Comparison of ENCODE assay signal across 1 cellular context in the genomic region with DNA sequence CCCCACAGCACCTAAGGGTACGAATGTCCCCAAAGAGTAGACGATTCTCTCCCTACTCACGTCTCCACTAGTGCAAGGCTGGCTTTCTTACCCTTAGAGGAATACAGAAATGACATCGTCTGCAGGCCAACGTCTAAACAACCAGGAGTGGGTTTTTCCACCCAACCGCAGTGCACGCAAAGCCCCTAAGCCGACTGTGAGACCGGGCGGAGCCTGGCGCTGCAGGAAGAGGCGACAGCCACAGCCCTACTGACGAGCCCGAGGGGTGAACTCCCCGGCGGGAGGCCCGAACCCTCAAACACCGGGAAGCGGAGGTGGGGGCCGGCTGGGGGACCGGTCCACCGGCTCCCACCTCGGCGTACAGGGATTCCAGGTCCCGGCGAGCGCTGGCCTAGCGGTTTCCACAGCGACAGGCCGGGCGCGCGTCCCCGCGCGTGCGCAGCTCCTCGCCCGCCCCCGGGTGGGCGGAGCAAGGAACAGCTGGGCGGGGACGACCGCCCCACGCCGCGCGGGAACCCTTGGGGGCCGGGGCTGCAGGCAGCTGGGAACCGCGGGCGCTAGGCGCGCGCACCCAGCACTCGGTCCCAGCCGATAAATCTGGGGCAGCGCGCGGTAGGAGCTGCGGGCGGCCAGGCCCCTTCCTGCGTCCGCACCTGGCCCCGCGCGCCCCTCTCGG.
TF ChIP-seq lines count a peak whose summit lies in the region.

A gene with protein sequence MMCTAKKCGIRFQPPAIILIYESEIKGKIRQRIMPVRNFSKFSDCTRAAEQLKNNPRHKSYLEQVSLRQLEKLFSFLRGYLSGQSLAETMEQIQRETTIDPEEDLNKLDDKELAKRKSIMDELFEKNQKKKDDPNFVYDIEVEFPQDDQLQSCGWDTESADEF (minus strand): TSS at position 413 of the 676 bp plus-strand sequence. CDS start 3,593 bp downstream, outside the sequence.
A gene (plus strand): TSS at position 540 of the 676 bp plus-strand sequence.

TF ChIP-seq in K562, 482 proteins besides CTCF, POLR2A, EP300 and RAD21 (continued from another document and continues in another):
- TF ChIP-seq, protein P1, sequence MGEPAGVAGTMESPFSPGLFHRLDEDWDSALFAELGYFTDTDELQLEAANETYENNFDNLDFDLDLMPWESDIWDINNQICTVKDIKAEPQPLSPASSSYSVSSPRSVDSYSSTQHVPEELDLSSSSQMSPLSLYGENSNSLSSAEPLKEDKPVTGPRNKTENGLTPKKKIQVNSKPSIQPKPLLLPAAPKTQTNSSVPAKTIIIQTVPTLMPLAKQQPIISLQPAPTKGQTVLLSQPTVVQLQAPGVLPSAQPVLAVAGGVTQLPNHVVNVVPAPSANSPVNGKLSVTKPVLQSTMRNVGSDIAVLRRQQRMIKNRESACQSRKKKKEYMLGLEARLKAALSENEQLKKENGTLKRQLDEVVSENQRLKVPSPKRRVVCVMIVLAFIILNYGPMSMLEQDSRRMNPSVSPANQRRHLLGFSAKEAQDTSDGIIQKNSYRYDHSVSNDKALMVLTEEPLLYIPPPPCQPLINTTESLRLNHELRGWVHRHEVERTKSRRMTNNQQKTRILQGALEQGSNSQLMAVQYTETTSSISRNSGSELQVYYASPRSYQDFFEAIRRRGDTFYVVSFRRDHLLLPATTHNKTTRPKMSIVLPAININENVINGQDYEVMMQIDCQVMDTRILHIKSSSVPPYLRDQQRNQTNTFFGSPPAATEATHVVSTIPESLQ (CRISPR knock-in tag; IDR thresholded peaks at IDR 0.05): no peak
- TF ChIP-seq, protein P2, sequence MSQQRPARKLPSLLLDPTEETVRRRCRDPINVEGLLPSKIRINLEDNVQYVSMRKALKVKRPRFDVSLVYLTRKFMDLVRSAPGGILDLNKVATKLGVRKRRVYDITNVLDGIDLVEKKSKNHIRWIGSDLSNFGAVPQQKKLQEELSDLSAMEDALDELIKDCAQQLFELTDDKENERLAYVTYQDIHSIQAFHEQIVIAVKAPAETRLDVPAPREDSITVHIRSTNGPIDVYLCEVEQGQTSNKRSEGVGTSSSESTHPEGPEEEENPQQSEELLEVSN (IDR thresholded peaks at IDR 0.05; ENCODE audit: borderline replicate concordance in 1 of 2, extremely low read depth in 1 of 2, insufficient read depth in 1 of 2, insufficient read length in 1 of 2, low read depth in 1 of 2, low read length in 1 of 2, poor library complexity in 1 of 2, severe bottlenecking in 1 of 2): peak; percentile 40 to 68
- no peak for TF ChIP-seq PHF21A (IDR thresholded peaks at IDR 0.05; ENCODE audit: borderline replicate concordance, low read depth)
- TF ChIP-seq SMARCE1 (IDR thresholded peaks at IDR 0.05): no peak
- TF ChIP-seq, protein P3, sequence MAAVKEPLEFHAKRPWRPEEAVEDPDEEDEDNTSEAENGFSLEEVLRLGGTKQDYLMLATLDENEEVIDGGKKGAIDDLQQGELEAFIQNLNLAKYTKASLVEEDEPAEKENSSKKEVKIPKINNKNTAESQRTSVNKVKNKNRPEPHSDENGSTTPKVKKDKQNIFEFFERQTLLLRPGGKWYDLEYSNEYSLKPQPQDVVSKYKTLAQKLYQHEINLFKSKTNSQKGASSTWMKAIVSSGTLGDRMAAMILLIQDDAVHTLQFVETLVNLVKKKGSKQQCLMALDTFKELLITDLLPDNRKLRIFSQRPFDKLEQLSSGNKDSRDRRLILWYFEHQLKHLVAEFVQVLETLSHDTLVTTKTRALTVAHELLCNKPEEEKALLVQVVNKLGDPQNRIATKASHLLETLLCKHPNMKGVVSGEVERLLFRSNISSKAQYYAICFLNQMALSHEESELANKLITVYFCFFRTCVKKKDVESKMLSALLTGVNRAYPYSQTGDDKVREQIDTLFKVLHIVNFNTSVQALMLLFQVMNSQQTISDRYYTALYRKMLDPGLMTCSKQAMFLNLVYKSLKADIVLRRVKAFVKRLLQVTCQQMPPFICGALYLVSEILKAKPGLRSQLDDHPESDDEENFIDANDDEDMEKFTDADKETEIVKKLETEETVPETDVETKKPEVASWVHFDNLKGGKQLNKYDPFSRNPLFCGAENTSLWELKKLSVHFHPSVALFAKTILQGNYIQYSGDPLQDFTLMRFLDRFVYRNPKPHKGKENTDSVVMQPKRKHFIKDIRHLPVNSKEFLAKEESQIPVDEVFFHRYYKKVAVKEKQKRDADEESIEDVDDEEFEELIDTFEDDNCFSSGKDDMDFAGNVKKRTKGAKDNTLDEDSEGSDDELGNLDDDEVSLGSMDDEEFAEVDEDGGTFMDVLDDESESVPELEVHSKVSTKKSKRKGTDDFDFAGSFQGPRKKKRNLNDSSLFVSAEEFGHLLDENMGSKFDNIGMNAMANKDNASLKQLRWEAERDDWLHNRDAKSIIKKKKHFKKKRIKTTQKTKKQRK (IDR thresholded peaks at IDR 0.05; ENCODE audit: borderline replicate concordance, low read depth, low read length): no peak
- TF ChIP-seq ZZZ3 (IDR thresholded peaks at IDR 0.05): no peak
- no peak for TF ChIP-seq CHCHD3 (CRISPR knock-in tag; IDR thresholded peaks at IDR 0.05)
- TF ChIP-seq, protein P4, sequence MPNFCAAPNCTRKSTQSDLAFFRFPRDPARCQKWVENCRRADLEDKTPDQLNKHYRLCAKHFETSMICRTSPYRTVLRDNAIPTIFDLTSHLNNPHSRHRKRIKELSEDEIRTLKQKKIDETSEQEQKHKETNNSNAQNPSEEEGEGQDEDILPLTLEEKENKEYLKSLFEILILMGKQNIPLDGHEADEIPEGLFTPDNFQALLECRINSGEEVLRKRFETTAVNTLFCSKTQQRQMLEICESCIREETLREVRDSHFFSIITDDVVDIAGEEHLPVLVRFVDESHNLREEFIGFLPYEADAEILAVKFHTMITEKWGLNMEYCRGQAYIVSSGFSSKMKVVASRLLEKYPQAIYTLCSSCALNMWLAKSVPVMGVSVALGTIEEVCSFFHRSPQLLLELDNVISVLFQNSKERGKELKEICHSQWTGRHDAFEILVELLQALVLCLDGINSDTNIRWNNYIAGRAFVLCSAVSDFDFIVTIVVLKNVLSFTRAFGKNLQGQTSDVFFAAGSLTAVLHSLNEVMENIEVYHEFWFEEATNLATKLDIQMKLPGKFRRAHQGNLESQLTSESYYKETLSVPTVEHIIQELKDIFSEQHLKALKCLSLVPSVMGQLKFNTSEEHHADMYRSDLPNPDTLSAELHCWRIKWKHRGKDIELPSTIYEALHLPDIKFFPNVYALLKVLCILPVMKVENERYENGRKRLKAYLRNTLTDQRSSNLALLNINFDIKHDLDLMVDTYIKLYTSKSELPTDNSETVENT (CRISPR knock-in tag; IDR thresholded peaks at IDR 0.05): peak; percentile 71; the same call in 1 of the 2 replicates
- TF ChIP-seq ZNF124 (CRISPR knock-in tag; IDR thresholded peaks at IDR 0.05): no peak
- TF ChIP-seq EWSR1 (IDR thresholded peaks at IDR 0.05; ENCODE audit: borderline replicate concordance, low read depth, partially characterized antibody): no peak
- no peak; the same call in 1 of the 2 replicates for TF ChIP-seq ZNF766 (CRISPR knock-in tag; conservative IDR thresholded peaks at IDR 0.05)
- TF ChIP-seq RUNX1 (IDR thresholded peaks at IDR 0.05; ENCODE audit: low read depth): no peak
- TF ChIP-seq, protein P5, sequence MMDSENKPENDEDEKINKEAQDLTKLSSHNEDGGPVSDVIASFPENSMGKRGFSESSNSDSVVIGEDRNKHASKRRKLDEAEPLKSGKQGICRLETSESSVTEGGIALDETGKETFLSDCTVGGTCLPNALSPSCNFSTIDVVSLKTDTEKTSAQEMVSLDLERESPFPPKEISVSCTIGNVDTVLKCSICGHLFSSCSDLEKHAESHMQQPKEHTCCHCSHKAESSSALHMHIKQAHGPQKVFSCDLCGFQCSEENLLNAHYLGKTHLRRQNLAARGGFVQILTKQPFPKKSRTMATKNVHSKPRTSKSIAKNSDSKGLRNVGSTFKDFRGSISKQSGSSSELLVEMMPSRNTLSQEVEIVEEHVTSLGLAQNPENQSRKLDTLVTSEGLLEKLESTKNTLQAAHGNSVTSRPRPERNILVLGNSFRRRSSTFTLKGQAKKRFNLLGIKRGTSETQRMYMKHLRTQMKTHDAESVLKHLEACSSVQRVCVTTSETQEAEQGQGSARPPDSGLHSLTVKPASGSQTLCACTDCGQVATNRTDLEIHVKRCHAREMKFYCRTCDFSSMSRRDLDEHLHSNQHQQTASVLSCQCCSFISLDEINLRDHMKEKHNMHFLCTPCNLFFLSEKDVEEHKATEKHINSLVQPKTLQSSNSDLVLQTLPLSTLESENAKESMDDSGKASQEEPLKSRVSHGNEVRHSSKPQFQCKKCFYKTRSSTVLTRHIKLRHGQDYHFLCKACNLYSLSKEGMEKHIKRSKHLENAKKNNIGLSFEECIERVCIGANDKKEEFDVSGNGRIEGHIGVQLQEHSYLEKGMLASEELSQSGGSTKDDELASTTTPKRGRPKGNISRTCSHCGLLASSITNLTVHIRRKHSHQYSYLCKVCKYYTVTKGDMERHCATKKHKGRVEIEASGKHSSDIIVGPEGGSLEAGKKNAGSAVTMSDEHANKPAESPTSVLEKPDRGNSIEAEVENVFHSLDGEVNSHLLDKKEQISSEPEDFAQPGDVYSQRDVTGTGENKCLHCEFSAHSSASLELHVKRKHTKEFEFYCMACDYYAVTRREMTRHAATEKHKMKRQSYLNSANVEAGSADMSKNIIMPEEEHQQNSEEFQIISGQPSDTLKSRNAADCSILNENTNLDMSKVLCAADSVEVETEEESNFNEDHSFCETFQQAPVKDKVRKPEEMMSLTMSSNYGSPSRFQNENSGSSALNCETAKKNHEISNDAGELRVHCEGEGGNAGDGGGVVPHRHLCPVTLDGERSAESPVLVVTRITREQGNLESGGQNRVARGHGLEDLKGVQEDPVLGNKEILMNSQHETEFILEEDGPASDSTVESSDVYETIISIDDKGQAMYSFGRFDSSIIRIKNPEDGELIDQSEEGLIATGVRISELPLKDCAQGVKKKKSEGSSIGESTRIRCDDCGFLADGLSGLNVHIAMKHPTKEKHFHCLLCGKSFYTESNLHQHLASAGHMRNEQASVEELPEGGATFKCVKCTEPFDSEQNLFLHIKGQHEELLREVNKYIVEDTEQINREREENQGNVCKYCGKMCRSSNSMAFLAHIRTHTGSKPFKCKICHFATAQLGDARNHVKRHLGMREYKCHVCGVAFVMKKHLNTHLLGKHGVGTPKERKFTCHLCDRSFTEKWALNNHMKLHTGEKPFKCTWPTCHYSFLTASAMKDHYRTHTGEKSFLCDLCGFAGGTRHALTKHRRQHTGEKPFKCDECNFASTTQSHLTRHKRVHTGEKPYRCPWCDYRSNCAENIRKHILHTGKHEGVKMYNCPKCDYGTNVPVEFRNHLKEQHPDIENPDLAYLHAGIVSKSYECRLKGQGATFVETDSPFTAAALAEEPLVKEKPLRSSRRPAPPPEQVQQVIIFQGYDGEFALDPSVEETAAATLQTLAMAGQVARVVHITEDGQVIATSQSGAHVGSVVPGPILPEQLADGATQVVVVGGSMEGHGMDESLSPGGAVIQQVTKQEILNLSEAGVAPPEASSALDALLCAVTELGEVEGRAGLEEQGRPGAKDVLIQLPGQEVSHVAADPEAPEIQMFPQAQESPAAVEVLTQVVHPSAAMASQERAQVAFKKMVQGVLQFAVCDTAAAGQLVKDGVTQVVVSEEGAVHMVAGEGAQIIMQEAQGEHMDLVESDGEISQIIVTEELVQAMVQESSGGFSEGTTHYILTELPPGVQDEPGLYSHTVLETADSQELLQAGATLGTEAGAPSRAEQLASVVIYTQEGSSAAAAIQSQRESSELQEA (IDR thresholded peaks at IDR 0.05; ENCODE audit: low read depth): no peak
- peak; percentile 84 for TF ChIP-seq MEIS2 (IDR thresholded peaks at IDR 0.05; ENCODE audit: partially characterized antibody)
- peak; percentile 22; the same call in 1 of the 2 replicates for TF ChIP-seq L3MBTL2 (IDR thresholded peaks at IDR 0.05)
- TF ChIP-seq SP2 (IDR thresholded peaks at IDR 0.05; ENCODE audit: extremely low read depth, low read depth, low read length, poor library complexity, severe bottlenecking): no peak
- TF ChIP-seq SIX5 (IDR thresholded peaks at IDR 0.05; ENCODE audit: borderline replicate concordance in 1 of 2, insufficient read depth in 1 of 2, low read depth in 1 of 2, low read length in 2 of 2): no peak
- TF ChIP-seq HMG20B (CRISPR knock-in tag; IDR thresholded peaks at IDR 0.05): no peak
- TF ChIP-seq SIN3B (IDR thresholded peaks at IDR 0.05; ENCODE audit: low read depth): peak; percentile 63
- TF ChIP-seq ARHGAP35 (IDR thresholded peaks at IDR 0.05; ENCODE audit: partially characterized antibody): no peak
- TF ChIP-seq EZH2 (IDR thresholded peaks at IDR 0.05; ENCODE audit: borderline replicate concordance, low read depth, low read length): no peak
- no peak for TF ChIP-seq ZNF316 (IDR thresholded peaks at IDR 0.05)
- TF ChIP-seq SUPT5H (IDR thresholded peaks at IDR 0.05): 0 out of 2 replicates have a peak, but pooled peaks have one; percentile 47
- no peak for TF ChIP-seq SIRT6 (IDR thresholded peaks at IDR 0.05; ENCODE audit: low read depth, low read length)
- TF ChIP-seq BRD9 (IDR thresholded peaks at IDR 0.05; ENCODE audit: low read depth, partially characterized antibody): no peak
- TF ChIP-seq, protein P6, sequence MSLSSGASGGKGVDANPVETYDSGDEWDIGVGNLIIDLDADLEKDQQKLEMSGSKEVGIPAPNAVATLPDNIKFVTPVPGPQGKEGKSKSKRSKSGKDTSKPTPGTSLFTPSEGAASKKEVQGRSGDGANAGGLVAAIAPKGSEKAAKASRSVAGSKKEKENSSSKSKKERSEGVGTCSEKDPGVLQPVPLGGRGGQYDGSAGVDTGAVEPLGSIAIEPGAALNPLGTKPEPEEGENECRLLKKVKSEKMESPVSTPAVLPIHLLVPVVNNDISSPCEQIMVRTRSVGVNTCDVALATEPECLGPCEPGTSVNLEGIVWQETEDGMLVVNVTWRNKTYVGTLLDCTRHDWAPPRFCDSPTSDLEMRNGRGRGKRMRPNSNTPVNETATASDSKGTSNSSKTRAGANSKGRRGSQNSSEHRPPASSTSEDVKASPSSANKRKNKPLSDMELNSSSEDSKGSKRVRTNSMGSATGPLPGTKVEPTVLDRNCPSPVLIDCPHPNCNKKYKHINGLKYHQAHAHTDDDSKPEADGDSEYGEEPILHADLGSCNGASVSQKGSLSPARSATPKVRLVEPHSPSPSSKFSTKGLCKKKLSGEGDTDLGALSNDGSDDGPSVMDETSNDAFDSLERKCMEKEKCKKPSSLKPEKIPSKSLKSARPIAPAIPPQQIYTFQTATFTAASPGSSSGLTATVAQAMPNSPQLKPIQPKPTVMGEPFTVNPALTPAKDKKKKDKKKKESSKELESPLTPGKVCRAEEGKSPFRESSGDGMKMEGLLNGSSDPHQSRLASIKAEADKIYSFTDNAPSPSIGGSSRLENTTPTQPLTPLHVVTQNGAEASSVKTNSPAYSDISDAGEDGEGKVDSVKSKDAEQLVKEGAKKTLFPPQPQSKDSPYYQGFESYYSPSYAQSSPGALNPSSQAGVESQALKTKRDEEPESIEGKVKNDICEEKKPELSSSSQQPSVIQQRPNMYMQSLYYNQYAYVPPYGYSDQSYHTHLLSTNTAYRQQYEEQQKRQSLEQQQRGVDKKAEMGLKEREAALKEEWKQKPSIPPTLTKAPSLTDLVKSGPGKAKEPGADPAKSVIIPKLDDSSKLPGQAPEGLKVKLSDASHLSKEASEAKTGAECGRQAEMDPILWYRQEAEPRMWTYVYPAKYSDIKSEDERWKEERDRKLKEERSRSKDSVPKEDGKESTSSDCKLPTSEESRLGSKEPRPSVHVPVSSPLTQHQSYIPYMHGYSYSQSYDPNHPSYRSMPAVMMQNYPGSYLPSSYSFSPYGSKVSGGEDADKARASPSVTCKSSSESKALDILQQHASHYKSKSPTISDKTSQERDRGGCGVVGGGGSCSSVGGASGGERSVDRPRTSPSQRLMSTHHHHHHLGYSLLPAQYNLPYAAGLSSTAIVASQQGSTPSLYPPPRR (CRISPR knock-in tag; IDR thresholded peaks at IDR 0.05; ENCODE audit: borderline replicate concordance): no peak
